22 cellular contexts compared by ENCODE assay signal in genomic region chr22:48945621-48946458, GRCh38.
A peak's percentile ranks its signal among the peaks of the same experiment; 100 is the strongest.
DNase-seq lines count a peak whose midpoint lies in the region; ATAC-seq and TF ChIP-seq lines count a peak whose summit lies in the region.
"Had no signal": no experiment of that assay in that cellular context is flagged by ENCODE, and none has a peak within 500 bp of the region (broad histone marks: within the 10 kb centered on the region; RNA-seq: fewer than 3 reads in every experiment).

No MANE protein-coding gene starts in this region.

- no peak for TF ChIP-seq POLR2A in sigmoid colon (IDR thresholded peaks at IDR 0.05)

- no peak overlapping the region for H4K8ac ChIP-seq in H9 (replicated peaks; ENCODE audit: insufficient read length, low read depth, low read length)

- no peak overlapping the region for H3K56ac ChIP-seq in H9 (ENCODE audit: insufficient read length, low read depth, low read length)

- H3K9me3 ChIP-seq in H9 (ENCODE audit: control insufficient read depth, low read depth, low read length) (no peaks in the 10 kb centered on the region), colonic mucosa (no peaks in the 10 kb centered on the region), lung (ENCODE audit: control insufficient read depth in 2 of 2, insufficient read depth in 1 of 2, low read length in 1 of 2) (no peaks in the 10 kb centered on the region), sigmoid colon (no peaks in the 10 kb centered on the region), T-helper 17 cell (ENCODE audit: control insufficient read depth, low read length, poor library complexity, severe bottlenecking) (no peaks in the 10 kb centered on the region)
- H3K9me3 ChIP-seq: BLaER1 treated with 17β-estradiol and CSF1 and Interleukin-3, amounts not matched to agents 10 nM and 100 nM; Caco-2 had no signal

- H2BK5ac ChIP-seq in H9 (ENCODE audit: insufficient read length, low read length): no peak overlapping the region

- no peak overlapping the region for H3K18ac ChIP-seq in H9 (ENCODE audit: insufficient read length, low read depth, low read length)

- H2BK120ac ChIP-seq in H9 (ENCODE audit: low read depth, low read length, poor library complexity, severe bottlenecking): no peak overlapping the region

- H3K27me3 Mint-ChIP-seq in H9 (ENCODE audit: low read depth): peaks cover 22% of the 10 kb centered on the region
- peaks cover 15% of the 10 kb centered on the region for H3K27me3 Mint-ChIP-seq in T-helper 17 cell
- H3K27me3 Mint-ChIP-seq: activated CD4-positive, alpha-beta T cell treated with anti-CD3 and anti-CD28 coated beads, Interleukin-2, amount 10 ng/mL, durations not matched to agents 24 days and 14 days had no signal

- no CpG with 5 or more reads among the region's 22 CpGs for WGBS in H9 (ENCODE audit: extremely low coverage, insufficient read length, low lambda C conversion rate)
- 88 to 91% methylated on average over 22 of the region's 22 CpGs for WGBS in lung, 2 donors
- 63 to 86% methylated on average over 22 of the region's 22 CpGs for WGBS in sigmoid colon, 2 donors

- no peak overlapping the region for H2AFZ ChIP-seq in H9 (ENCODE audit: low read length)

- no peaks in the 10 kb centered on the region for H3K79me2 ChIP-seq in H9 (ENCODE audit: insufficient read depth, low read length)

- H3K27me3 ChIP-seq in H9 (ENCODE audit: insufficient read depth, low read length) (no peaks in the 10 kb centered on the region), colonic mucosa (no peaks in the 10 kb centered on the region), lung (ENCODE audit: control insufficient read depth, insufficient read depth) (no peaks in the 10 kb centered on the region), sigmoid colon (peaks cover 0 to 12% (median 0%) of the 10 kb centered on the region in 3 donors)
- H3K27me3 ChIP-seq: foreskin keratinocyte had no signal

- no peaks in the 10 kb centered on the region for H3K4me1 ChIP-seq in H9 (ENCODE audit: insufficient read depth, low read length)
- no peaks in the 10 kb centered on the region for H3K4me1 ChIP-seq in colonic mucosa
- H3K4me1 ChIP-seq in lung (ENCODE audit: control insufficient read depth in 2 of 2, insufficient read depth in 2 of 2, low read length in 2 of 2): no peaks in the 10 kb centered on the region
- H3K4me1 ChIP-seq in sigmoid colon: no peaks in the 10 kb centered on the region
- H3K4me1 ChIP-seq: Caco-2, foreskin keratinocyte had no signal

- H3K27ac Mint-ChIP-seq in H9 (no peak overlapping the region), T-helper 17 cell (no peak overlapping the region)
- H3K27ac Mint-ChIP-seq: activated CD4-positive, alpha-beta T cell treated with anti-CD3 and anti-CD28 coated beads, Interleukin-2, amount 10 ng/mL, durations not matched to agents 24 days and 14 days; nephron progenitor cell had no signal

- no peak overlapping the region for H3K27ac ChIP-seq in H9 (ENCODE audit: insufficient read length, low read depth, low read length)
- no peak overlapping the region for H3K27ac ChIP-seq in colonic mucosa
- H3K27ac ChIP-seq in lung (ENCODE audit: low read depth in 1 of 2, low read length in 1 of 2): no peak overlapping the region
- no peak overlapping the region for H3K27ac ChIP-seq in sigmoid colon
- H3K27ac ChIP-seq: BLaER1 treated with 17β-estradiol and CSF1 and Interleukin-3, amounts not matched to agents 10 nM and 100 nM; foreskin keratinocyte; WERI-Rb-1 had no signal

- H3K4ac ChIP-seq in H9 (ENCODE audit: low read depth, low read length): no peak overlapping the region

- no peak for TF ChIP-seq EP300 in sigmoid colon (IDR thresholded peaks at IDR 0.05)

- intact Hi-C loops in colonic mucosa (cut with DNase I): no loop called here
- intact Hi-C loops in sigmoid colon (cut with DNase I): no loop called here

- no peak overlapping the region for H2BK20ac ChIP-seq in H9 (ENCODE audit: low read depth, low read length, poor library complexity, severe bottlenecking)

- peaks cover 0 to 4% (median 0%) of the 10 kb centered on the region in 3 experiments; a peak in 1 of 7 replicates for H3K36me3 Mint-ChIP-seq in H9 (ENCODE audit: insufficient read depth in 1 of 3, low read depth in 3 of 3)
- H3K36me3 Mint-ChIP-seq in T-helper 17 cell (ENCODE audit: low read depth): no peaks in the 10 kb centered on the region

- H3K9ac ChIP-seq in H9 (ENCODE audit: extremely low read depth, insufficient read length, low read length): no peak overlapping the region
- H3K9ac ChIP-seq in colonic mucosa (ENCODE audit: low read depth in 2 of 2, low read length in 2 of 2): no peak overlapping the region
- H3K9ac ChIP-seq: BLaER1 treated with 17β-estradiol and CSF1 and Interleukin-3, amounts not matched to agents 10 nM and 100 nM had no signal

- no peaks in the 10 kb centered on the region; a peak in 1 of 5 replicates for H3K9me3 Mint-ChIP-seq in H9
- H3K9me3 Mint-ChIP-seq: activated CD4-positive, alpha-beta T cell treated with anti-CD3 and anti-CD28 coated beads, Interleukin-2, amount 10 ng/mL, durations not matched to agents 24 days and 14 days; nephron progenitor cell had no signal

- no peaks in the 10 kb centered on the region for H4K20me1 ChIP-seq in H9 (ENCODE audit: control insufficient read depth, insufficient read depth, insufficient read length)

- H3K23me2 ChIP-seq in H9 (ENCODE audit: insufficient read length, low read depth, low read length, poor library complexity, severe bottlenecking): no peaks in the 10 kb centered on the region

- no peak overlapping the region for H3K4me2 ChIP-seq in H9 (ENCODE audit: insufficient read depth, insufficient read length, low read length)
- H3K4me2 ChIP-seq: BLaER1 treated with 17β-estradiol and CSF1 and Interleukin-3, amounts not matched to agents 10 nM and 100 nM had no signal

- no peaks in the 10 kb centered on the region for H3K36me3 ChIP-seq in colonic mucosa
- no peaks in the 10 kb centered on the region for H3K36me3 ChIP-seq in lung (ENCODE audit: control insufficient read depth in 2 of 2, insufficient read depth in 2 of 2, low read length in 2 of 2)
- no peaks in the 10 kb centered on the region for H3K36me3 ChIP-seq in sigmoid colon
- H3K36me3 ChIP-seq: BLaER1 treated with 17β-estradiol and CSF1 and Interleukin-3, amounts not matched to agents 10 nM and 100 nM; WERI-Rb-1 had no signal

- no peak overlapping the region for H3K23ac ChIP-seq in H9 (ENCODE audit: insufficient read length, low read depth, low read length)

- peak; percentile 22 for DNase-seq in H9
- DNase-seq in colonic mucosa: peak; percentile 10
- DNase-seq in lung (ENCODE audit: low spot score): peak; percentile 27
- DNase-seq in sigmoid colon: peak; percentile 52
- no peak for DNase-seq in NCI-H2196 treated with DMSO at 0.1 percent for 48 hours (lab: John Stamatoyannopoulos, UW; ENCODE audit: unreplicated experiment)
- DNase-seq in T-helper 17 cell: no peak
- no peak for DNase-seq in medulla oblongata (ENCODE audit: extremely low spot score)
- DNase-seq: activated CD4-positive, alpha-beta T cell treated with anti-CD3 and anti-CD28 coated beads, Interleukin-2, amount 10 ng/mL, durations not matched to agents 24 days and 14 days; activated gamma-delta T cell; Caco-2; DMS79 treated with DMSO at 0.1 percent for 48 hours; effector memory CD4-positive, alpha-beta T cell; foreskin keratinocyte; NCI-H1092; NCI-H1930; NCI-H226; NCI-H748 treated with DMSO at 0.1 percent for 48 hours; nephron progenitor cell; substantia nigra; WERI-Rb-1 had no signal

- H4K5ac ChIP-seq in H9 (ENCODE audit: insufficient read length, low read depth, low read length): no peak overlapping the region

- H2BK12ac ChIP-seq in H9 (ENCODE audit: insufficient read length, low read depth, low read length): no peak overlapping the region

- no peak overlapping the region; the same call in 1 of the 2 replicates for H3K14ac ChIP-seq in H9 (ENCODE audit: insufficient read depth, low read length)

- no peak for ATAC-seq in lung (ENCODE audit: insufficient read depth, low FRiP score)
- no peak for ATAC-seq in T-helper 17 cell
- no peak for ATAC-seq in GM21423 (IDR thresholded peaks at IDR 0.05; ENCODE audit: unreplicated experiment)
- ATAC-seq: foreskin keratinocyte had no signal

- TF ChIP-seq CTCF in H9 (conservative IDR thresholded peaks at IDR 0.05): no peak
- TF ChIP-seq CTCF in colonic mucosa (IDR thresholded peaks at IDR 0.05): no peak
- no peak for TF ChIP-seq CTCF in lung (IDR thresholded peaks at IDR 0.05; ENCODE audit: control extremely low read depth, extremely low read depth)
- TF ChIP-seq CTCF in sigmoid colon (IDR thresholded peaks at IDR 0.05): no peak

- H3T11ph ChIP-seq in H9 (ENCODE audit: low read length): no peak overlapping the region

- no peak overlapping the region for H2BK15ac ChIP-seq in H9 (ENCODE audit: low read depth, low read length)

- no peaks in the 10 kb centered on the region for H3K79me1 ChIP-seq in H9 (ENCODE audit: insufficient read depth, low read depth, low read length, poor library complexity, severe bottlenecking)

- H4K91ac ChIP-seq in H9 (ENCODE audit: insufficient read length, low read depth, low read length): no peak overlapping the region

- H3K4me3 Mint-ChIP-seq in H9: no peak overlapping the region
- H3K4me3 Mint-ChIP-seq in T-helper 17 cell: no peak overlapping the region
- H3K4me3 Mint-ChIP-seq: activated CD4-positive, alpha-beta T cell treated with anti-CD3 and anti-CD28 coated beads, Interleukin-2, amount 10 ng/mL, durations not matched to agents 24 days and 14 days; nephron progenitor cell had no signal

- no peak overlapping the region for H2AK5ac ChIP-seq in H9 (ENCODE audit: insufficient read length, low read length)

- H3K4me1 Mint-ChIP-seq in H9 (peaks cover 0 to 8% of the 10 kb centered on the region in 2 experiments; a peak in 1 of 4 replicates), T-helper 17 cell (peaks cover 6% of the 10 kb centered on the region)
- H3K4me1 Mint-ChIP-seq: activated CD4-positive, alpha-beta T cell treated with anti-CD3 and anti-CD28 coated beads, Interleukin-2, amount 10 ng/mL, durations not matched to agents 24 days and 14 days had no signal

- H3K4me3 ChIP-seq in colonic mucosa (no peak overlapping the region), lung (no peak overlapping the region), sigmoid colon (no peak overlapping the region)
- H3K4me3 ChIP-seq: BLaER1 treated with 17β-estradiol and CSF1 and Interleukin-3, amounts not matched to agents 10 nM and 100 nM had no signal

Comparison
In these comparisons a context has a peak if more than half of its experiments do, and no peak if none do; other contexts are left out.
1. DNase-seq: peak in H9 (single experiment), colonic mucosa (single experiment), lung (single experiment) and sigmoid colon (single experiment); none in NCI-H2196 treated with DMSO at 0.1 percent for 48 hours (single experiment), T-helper 17 cell (0 of 3) and medulla oblongata (single experiment).